ENCODE assay signal across 1 cellular context in genomic region chr9:73024601-73025034, GRCh38.
TF ChIP-seq lines count a peak whose summit lies in the region.

No MANE protein-coding gene starts in this region.

TF ChIP-seq in K562, 482 proteins besides CTCF, POLR2A, EP300 and RAD21 (continued from another document and continues in another):
- TF ChIP-seq ZNF232 (CRISPR knock-in tag; IDR thresholded peaks at IDR 0.05), result no peak
- no peak for TF ChIP-seq FOS (IDR thresholded peaks at IDR 0.05; ENCODE audit: extremely low read depth, insufficient read length)
- no peak for TF ChIP-seq SAFB (IDR thresholded peaks at IDR 0.05; ENCODE audit: borderline replicate concordance, low read depth, low read length)
- peak; percentile 44 for TF ChIP-seq ZBTB2 (IDR thresholded peaks at IDR 0.05)
- no peak for TF ChIP-seq POLR2H (tag; IDR thresholded peaks at IDR 0.05; ENCODE audit: low read depth)
- TF ChIP-seq MEIS2 (IDR thresholded peaks at IDR 0.05; ENCODE audit: partially characterized antibody), result peak; percentile 83
- 0 out of 2 replicates have a peak, but pooled peaks have one; percentile 40 for TF ChIP-seq NFATC3 (IDR thresholded peaks at IDR 0.05)
- no peak for TF ChIP-seq ZNF121 (CRISPR knock-in tag; conservative IDR thresholded peaks at IDR 0.05)
- no peak for TF ChIP-seq ETS1 (conservative IDR thresholded peaks at IDR 0.05; ENCODE audit: control insufficient read depth, low read depth, low read length)
- peak; percentile 98 for TF ChIP-seq FOXM1 (IDR thresholded peaks at IDR 0.05; ENCODE audit: low read depth)
- TF ChIP-seq FOXM1 (CRISPR knock-in tag; IDR thresholded peaks at IDR 0.05; ENCODE audit: low read depth), result no peak
- TF ChIP-seq TCF7L2 (IDR thresholded peaks at IDR 0.05; ENCODE audit: low read depth, low read length), result no peak
- TF ChIP-seq HMBOX1 (IDR thresholded peaks at IDR 0.05), result peak; percentile 85
- TF ChIP-seq ZKSCAN3 (CRISPR knock-in tag; IDR thresholded peaks at IDR 0.05), result no peak
- no peak for TF ChIP-seq ZNF431 (CRISPR knock-in tag; IDR thresholded peaks at IDR 0.05)
- no peak for TF ChIP-seq ZBTB43 (CRISPR knock-in tag; IDR thresholded peaks at IDR 0.05)
- no peak for TF ChIP-seq SMAD2 (IDR thresholded peaks at IDR 0.05; ENCODE audit: low read depth, low read length)
- no peak for TF ChIP-seq KDM2B (CRISPR knock-in tag; IDR thresholded peaks at IDR 0.05)
- no peak for TF ChIP-seq ZNF583 (CRISPR knock-in tag; IDR thresholded peaks at IDR 0.05)
- TF ChIP-seq SETDB1 (IDR thresholded peaks at IDR 0.05; ENCODE audit: low read length), result no peak
- TF ChIP-seq ZNF609 (CRISPR knock-in tag; IDR thresholded peaks at IDR 0.05; ENCODE audit: borderline replicate concordance), result no peak
- TF ChIP-seq RBM15 (IDR thresholded peaks at IDR 0.05; ENCODE audit: insufficient read depth, low read length), result no peak
- no peak for TF ChIP-seq ZNF740 (CRISPR knock-in tag; IDR thresholded peaks at IDR 0.05)
- TF ChIP-seq ZNF740 (tag; IDR thresholded peaks at IDR 0.05), result no peak
- no peak for TF ChIP-seq ZHX1 (conservative IDR thresholded peaks at IDR 0.05; ENCODE audit: low read length)
- TF ChIP-seq ZNF124 (CRISPR knock-in tag; IDR thresholded peaks at IDR 0.05), result no peak
- TF ChIP-seq ARID1B (IDR thresholded peaks at IDR 0.05), result peak; percentile 99
- TF ChIP-seq CHCHD3 (CRISPR knock-in tag; IDR thresholded peaks at IDR 0.05), result no peak
- no peak for TF ChIP-seq STAT6 (CRISPR knock-in tag; IDR thresholded peaks at IDR 0.05)
- TF ChIP-seq POLR2G (IDR thresholded peaks at IDR 0.05; ENCODE audit: low read depth, low read length), result no peak
- TF ChIP-seq POLR2B (IDR thresholded peaks at IDR 0.05; ENCODE audit: low read depth, partially characterized antibody), result no peak
- TF ChIP-seq RERE (CRISPR knock-in tag; IDR thresholded peaks at IDR 0.05; ENCODE audit: borderline replicate concordance), result no peak
- no peak for TF ChIP-seq ZNF655 (CRISPR knock-in tag; IDR thresholded peaks at IDR 0.05)
- no peak for TF ChIP-seq GTF2F1 (IDR thresholded peaks at IDR 0.05; ENCODE audit: low read depth, low read length)
- TF ChIP-seq MTA1 (IDR thresholded peaks at IDR 0.05; ENCODE audit: borderline replicate concordance), result peak; percentile 89
- TF ChIP-seq ZKSCAN1 (IDR thresholded peaks at IDR 0.05; ENCODE audit: low read depth, low read length), result no peak
